Comparison of ENCODE assay signal across 9 cellular contexts in the genomic region with DNA sequence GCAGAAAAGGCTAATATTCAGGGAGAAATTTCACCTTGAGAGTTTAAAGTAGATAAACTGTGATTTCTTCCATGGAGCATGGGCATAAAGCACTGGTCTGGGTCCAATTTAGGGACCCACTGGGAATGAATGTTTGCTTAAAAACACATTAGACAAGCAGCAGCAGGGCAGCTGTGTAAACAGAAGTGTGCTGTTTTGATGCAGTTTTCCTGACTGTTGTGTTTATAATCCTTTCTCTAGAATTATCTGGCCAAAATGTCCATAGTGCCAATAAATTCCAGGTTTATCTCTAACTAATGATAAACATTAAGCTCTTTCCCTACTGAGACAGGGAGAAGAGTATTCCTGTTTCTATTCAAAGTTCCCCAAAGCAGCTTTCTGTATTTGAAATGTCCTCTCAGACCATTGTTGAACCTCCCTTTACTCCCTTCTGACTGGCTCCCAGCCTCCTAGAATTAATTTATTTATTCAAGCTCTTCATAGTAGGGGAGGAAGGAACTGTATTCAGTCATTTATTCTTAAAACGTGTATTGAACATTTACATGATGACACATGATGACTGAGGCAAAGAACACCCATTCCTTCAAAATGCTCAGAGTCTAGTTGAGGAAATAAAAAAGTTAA. TPM values are rescaled to one million over a fixed set of nuclear protein-coding genes. Genes with fewer than 3 reads are reported as not detected.
DNase-seq lines count a peak whose midpoint lies in the region; ATAC-seq and TF ChIP-seq lines count a peak whose summit lies in the region.
"Had no signal": no experiment of that assay in that cellular context is flagged by ENCODE, and none has a peak within 500 bp of the region (broad histone marks: within the 10 kb centered on the region; RNA-seq: fewer than 3 reads in every experiment).

No MANE protein-coding gene starts in this region.

- intact Hi-C loops in Caco-2 (cut with micrococcal nuclease; ENCODE audit: unreplicated experiment), result loop anchor here (1.0 to 2.0 kb wide), 2 partner anchors 40 to 46 kb away; no protein-coding TSS in a partner anchor
- intact Hi-C loops in naive thymus-derived CD4-positive, alpha-beta T cell (cut with micrococcal nuclease), result no loop called here

- H3K4me3 ChIP-seq in Caco-2 (ENCODE audit: low read depth, low read length), result no peak overlapping the region
- H3K4me3 ChIP-seq in epithelial cell of esophagus (ENCODE audit: low read length), result no peak overlapping the region
- H3K4me3 ChIP-seq in naive thymus-derived CD4-positive, alpha-beta T cell (ENCODE audit: low read length), result no peak overlapping the region

- H3K36me3 Mint-ChIP-seq in Caco-2 (ENCODE audit: insufficient read depth, unreplicated experiment), result peaks cover 10% of the 10 kb centered on the region
- peaks cover 2% of the 10 kb centered on the region for H3K36me3 Mint-ChIP-seq in osteocyte (ENCODE audit: unreplicated experiment)
- no peaks in the 10 kb centered on the region for H3K36me3 Mint-ChIP-seq in naive thymus-derived CD4-positive, alpha-beta T cell
- no peaks in the 10 kb centered on the region for H3K36me3 Mint-ChIP-seq in activated naive CD4-positive, alpha-beta T cell treated with anti-CD3 and anti-CD28 coated beads, Interleukin-2, amount 10 ng/mL, durations not matched to agents 7 days and 5 days

- H3K27me3 Mint-ChIP-seq in Caco-2 (ENCODE audit: insufficient read depth, unreplicated experiment) (no peaks in the 10 kb centered on the region), osteocyte (ENCODE audit: unreplicated experiment) (no peaks in the 10 kb centered on the region)
- peaks cover 19 to 30% (median 23%) of the 10 kb centered on the region in 5 donors for H3K27me3 Mint-ChIP-seq in naive thymus-derived CD4-positive, alpha-beta T cell
- peaks cover 19% of the 10 kb centered on the region for H3K27me3 Mint-ChIP-seq in activated naive CD4-positive, alpha-beta T cell treated with anti-CD3 and anti-CD28 coated beads, Interleukin-2, amount 10 ng/mL, durations not matched to agents 7 days and 5 days

- H3K4me3 Mint-ChIP-seq in Caco-2 (ENCODE audit: unreplicated experiment), result peak overlapping the region; percentile 30
- no peak overlapping the region for H3K4me3 Mint-ChIP-seq in osteocyte (ENCODE audit: unreplicated experiment)
- no peak overlapping the region for H3K4me3 Mint-ChIP-seq in naive thymus-derived CD4-positive, alpha-beta T cell
- no peak overlapping the region for H3K4me3 Mint-ChIP-seq in activated naive CD4-positive, alpha-beta T cell treated with anti-CD3 and anti-CD28 coated beads, Interleukin-2, amount 10 ng/mL, durations not matched to agents 7 days and 5 days
- H3K4me3 Mint-ChIP-seq: T-helper 2 cell treated with Interferon-gamma antibody and Interleukin-4, amounts not matched to agents 5 μg/mL and 100 μg/mL, for 36 hours had no signal

- H3K9me3 Mint-ChIP-seq in Caco-2 (ENCODE audit: unreplicated experiment), result no peaks in the 10 kb centered on the region
- H3K9me3 Mint-ChIP-seq in osteocyte (ENCODE audit: unreplicated experiment), result peaks cover 5% of the 10 kb centered on the region
- peaks cover 0 to 3% (median 0%) of the 10 kb centered on the region in 11 donors for H3K9me3 Mint-ChIP-seq in naive thymus-derived CD4-positive, alpha-beta T cell
- H3K9me3 Mint-ChIP-seq in activated naive CD4-positive, alpha-beta T cell treated with anti-CD3 and anti-CD28 coated beads, Interleukin-2, amount 10 ng/mL, durations not matched to agents 7 days and 5 days, result no peaks in the 10 kb centered on the region
- H3K9me3 Mint-ChIP-seq: T-helper 2 cell treated with Interferon-gamma antibody and Interleukin-4, amounts not matched to agents 5 μg/mL and 100 μg/mL, for 36 hours had no signal

- POLR2A ChIA-PET in Caco-2 (lab: Charles Lee), result no interaction called here
- POLR2A ChIA-PET in naive thymus-derived CD4-positive, alpha-beta T cell (lab: Charles Lee), result no interaction called here

- H3K4me1 ChIP-seq in Caco-2, result peaks cover 31% of the 10 kb centered on the region
- no peaks in the 10 kb centered on the region for H3K4me1 ChIP-seq in naive thymus-derived CD4-positive, alpha-beta T cell (ENCODE audit: control insufficient read depth in 2 of 2, insufficient read depth in 2 of 2, low read length in 2 of 2)

- no peak overlapping the region for H3K27ac ChIP-seq in naive thymus-derived CD4-positive, alpha-beta T cell (ENCODE audit: low read depth, low read length)

- peaks cover 19% of the 10 kb centered on the region for H3K4me1 Mint-ChIP-seq in Caco-2 (ENCODE audit: low read depth, unreplicated experiment)
- H3K4me1 Mint-ChIP-seq in osteocyte (ENCODE audit: unreplicated experiment), result peaks cover 47% of the 10 kb centered on the region
- peaks cover 0 to 3% (median 0%) of the 10 kb centered on the region in 7 donors for H3K4me1 Mint-ChIP-seq in naive thymus-derived CD4-positive, alpha-beta T cell
- no peaks in the 10 kb centered on the region for H3K4me1 Mint-ChIP-seq in activated naive CD4-positive, alpha-beta T cell treated with anti-CD3 and anti-CD28 coated beads, Interleukin-2, amount 10 ng/mL, durations not matched to agents 7 days and 5 days

- peak overlapping the region; percentile 74 for H3K27ac Mint-ChIP-seq in Caco-2 (ENCODE audit: unreplicated experiment)
- H3K27ac Mint-ChIP-seq in osteocyte (ENCODE audit: unreplicated experiment), result peak overlapping the region; percentile 98
- no peak overlapping the region for H3K27ac Mint-ChIP-seq in naive thymus-derived CD4-positive, alpha-beta T cell
- H3K27ac Mint-ChIP-seq in activated naive CD4-positive, alpha-beta T cell treated with anti-CD3 and anti-CD28 coated beads, Interleukin-2, amount 10 ng/mL, durations not matched to agents 7 days and 5 days, result no peak overlapping the region
- H3K27ac Mint-ChIP-seq: T-helper 2 cell treated with Interferon-gamma antibody and Interleukin-4, amounts not matched to agents 5 μg/mL and 100 μg/mL, for 36 hours had no signal

- ATAC-seq in naive thymus-derived CD4-positive, alpha-beta T cell, result no peak
- no peak for ATAC-seq in GM18511 (IDR thresholded peaks at IDR 0.05; ENCODE audit: unreplicated experiment)

- TF ChIP-seq CTCF in Caco-2 (IDR thresholded peaks at IDR 0.05; ENCODE audit: insufficient read depth in 1 of 2, low read depth in 1 of 2, low read length in 1 of 2, severe bottlenecking in 1 of 2, unreplicated experiment in 1 of 2) (no peak), epithelial cell of esophagus (IDR thresholded peaks at IDR 0.05; ENCODE audit: insufficient read depth, low read depth, low read length, missing control alignments) (no peak), osteocyte (IDR thresholded peaks at IDR 0.05) (no peak)

- H3K9me3 ChIP-seq in Caco-2, result no peaks in the 10 kb centered on the region
- H3K9me3 ChIP-seq in naive thymus-derived CD4-positive, alpha-beta T cell (ENCODE audit: control insufficient read depth in 2 of 3, low read length in 3 of 3), result no peaks in the 10 kb centered on the region

- H3K36me3 ChIP-seq in Caco-2 (ENCODE audit: control insufficient read depth, insufficient read depth, low read length), result no peaks in the 10 kb centered on the region
- H3K36me3 ChIP-seq in naive thymus-derived CD4-positive, alpha-beta T cell (ENCODE audit: control insufficient read depth in 2 of 3, insufficient read depth in 3 of 3, low read length in 3 of 3), result no peaks in the 10 kb centered on the region

- CTCF ChIA-PET in Caco-2 (lab: Charles Lee), result interaction anchor here (0.8 kb wide), 1 partner anchor 149 kb away, joined by 3 read pairs; no protein-coding TSS in a partner anchor
- CTCF ChIA-PET in naive thymus-derived CD4-positive, alpha-beta T cell (lab: Charles Lee), result no interaction called here
- CTCF ChIA-PET in activated naive CD4-positive, alpha-beta T cell treated with anti-CD3 and anti-CD28 coated beads, Interleukin-2, amount 10 ng/mL, durations not matched to agents 7 days and 5 days (lab: Charles Lee), result interaction anchor here (0.8 kb wide), 1 partner anchor 220 kb away, joined by 3 read pairs; no protein-coding TSS in a partner anchor

- no TSS peak for BruUV-seq in Caco-2 (replicated peaks; lab: Mats Ljungman, UMichigan)

- DNase-seq in Caco-2 (peak; percentile 16 to 42), NCI-H526 (lab: John Stamatoyannopoulos, UW) (peak; percentile 10 to 45), epithelial cell of esophagus (ENCODE audit: low read depth) (peak; percentile 34), osteocyte (ENCODE audit: extremely low spot score, unreplicated experiment) (no peak), SW480 (ENCODE audit: low spot score) (no peak)
- no peak for DNase-seq in naive thymus-derived CD4-positive, alpha-beta T cell
- DNase-seq in activated naive CD4-positive, alpha-beta T cell treated with anti-CD3 and anti-CD28 coated beads, Interleukin-2, amount 10 ng/mL, durations not matched to agents 7 days and 5 days, result no peak

- H3K27me3 ChIP-seq in Caco-2 (replicated peaks; ENCODE audit: control insufficient read depth, insufficient read depth, low read length), result no peaks in the 10 kb centered on the region
- no peaks in the 10 kb centered on the region for H3K27me3 ChIP-seq in naive thymus-derived CD4-positive, alpha-beta T cell (ENCODE audit: control insufficient read depth in 2 of 2, insufficient read depth in 2 of 2, low read length in 2 of 2)

RNA-seq across cellular contexts. Expression of gene TM4SF18, which starts 7.0 kb away (rescaled TPM):
- not detected in 2 replicates for total RNA-seq in Caco-2 (2022)
- total RNA-seq in osteocyte, result 2.2 and 3.7 TPM in 2 replicates
- total RNA-seq in naive thymus-derived CD4-positive, alpha-beta T cell, result not detected
- polyA plus RNA-seq in naive thymus-derived CD4-positive, alpha-beta T cell, result not detected

RNA-seq across cellular contexts. Expression of gene TM4SF1, which starts 37.0 kb away (rescaled TPM):
- total RNA-seq in Caco-2 (2022) (49.2 and 78.3 TPM in 2 replicates), osteocyte (120 and 122 TPM in 2 replicates)
- not detected for total RNA-seq in naive thymus-derived CD4-positive, alpha-beta T cell
- not detected for polyA plus RNA-seq in naive thymus-derived CD4-positive, alpha-beta T cell

Comparison
In these comparisons a context has a peak if more than half of its experiments do, and no peak if none do; other contexts are left out.
1. DNase-seq: peak in Caco-2 (2 of 2), NCI-H526 (2 of 2) and epithelial cell of esophagus (single experiment); none in osteocyte (single experiment), naive thymus-derived CD4-positive, alpha-beta T cell (0 of 9), activated naive CD4-positive, alpha-beta T cell treated with anti-CD3 and anti-CD28 coated beads, Interleukin-2, amount 10 ng/mL, durations not matched to agents 7 days and 5 days (single experiment) and SW480 (single experiment).
2. H3K27ac Mint-ChIP-seq: peak in Caco-2 (single experiment) and osteocyte (single experiment); none in naive thymus-derived CD4-positive, alpha-beta T cell (0 of 9) and activated naive CD4-positive, alpha-beta T cell treated with anti-CD3 and anti-CD28 coated beads, Interleukin-2, amount 10 ng/mL, durations not matched to agents 7 days and 5 days (single experiment).
3. RNA of gene TM4SF1, which starts 37.0 kb away (total RNA-seq): 120 to 122 TPM in osteocyte and 49.2 to 78.3 TPM in Caco-2; not detected in naive thymus-derived CD4-positive, alpha-beta T cell; every median in the first group is over 10 times any median in the second.